8 cellular contexts compared by ENCODE assay signal in genomic region chr11:64240467-64241174, GRCh38. TPM values are rescaled to one million over a fixed set of nuclear protein-coding genes. Genes with fewer than 3 reads are reported as not detected.
DNase-seq lines count a peak whose midpoint lies in the region; ATAC-seq and TF ChIP-seq lines count a peak whose summit lies in the region.

FKBP2 (plus strand) TSS chr11:64241095; CDS start chr11:64242388, 1,293 bp downstream.

- peak within 1 kb of the TSS; percentile 52 for H2AFZ ChIP-seq in KMS-11 (ENCODE audit: low read depth)

- DNase-seq in DMS79 (lab: John Stamatoyannopoulos, UW) (peak; percentile 89), Peyer's patch (peak; percentile 99), myocyte (ENCODE audit: low read depth) (peak; percentile 97)
- DNase-seq in activated T-cell treated with anti-CD3 and anti-CD28 coated beads, Interleukin-2, amount 50 U/mL, for 48 hours, result peak; percentile 98 to 99
- peak; percentile 94 to 98 for DNase-seq in stimulated activated CD8-positive, alpha-beta memory T cell treated with anti-CD3 and anti-CD28 coated beads, Interleukin-7, amount 100 ng/mL, for 48 hours (ENCODE audit: extremely low read depth in 1 of 2, low read depth in 1 of 2)

- H3K27me3 ChIP-seq in KMS-11 (ENCODE audit: insufficient read depth, low read depth) (no peaks in the 10 kb centered on the region), Peyer's patch (no peaks in the 10 kb centered on the region)

- H3K4me1 ChIP-seq in KMS-11 (ENCODE audit: low read depth, poor library complexity, severe bottlenecking) (peaks cover 37% of the 10 kb centered on the region), Peyer's patch (peaks cover 0 to 61% (median 28%) of the 10 kb centered on the region in 4 donors)

- peak within 1 kb of the TSS; percentile 86 for H3K4me2 ChIP-seq in KMS-11

- H4K20me1 ChIP-seq in KMS-11 (ENCODE audit: insufficient read depth), result no peaks in the 10 kb centered on the region

- ATAC-seq in GM21737 (IDR thresholded peaks at IDR 0.05; ENCODE audit: unreplicated experiment) (peak; percentile 40), esophagus mucosa (peak; percentile 68)

- H3K4me3 ChIP-seq in KMS-11 (IDR thresholded peaks at IDR 0.05; ENCODE audit: insufficient read depth, low read depth, low read length) (no peak within 1 kb of the TSS), Peyer's patch (peak within 1 kb of the TSS; percentile 76 to 95 (median 94))

- no peaks in the 10 kb centered on the region for H3K9me3 ChIP-seq in Peyer's patch

- H3K27ac ChIP-seq in KMS-11, result peak within 1 kb of the TSS; percentile 78
- H3K27ac ChIP-seq in Peyer's patch, result peak within 1 kb of the TSS; percentile 98 to 100 (median 98)

- H3K36me3 ChIP-seq in KMS-11 (ENCODE audit: insufficient read depth) (peaks cover 4% of the 10 kb centered on the region; the same call in 1 of the 2 replicates), Peyer's patch (peaks cover 0 to 26% (median 0%) of the 10 kb centered on the region in 3 donors)

- TF ChIP-seq CTCF in KMS-11 (conservative IDR thresholded peaks at IDR 0.05; ENCODE audit: low read depth, low read length) (no peak), Peyer's patch (IDR thresholded peaks at IDR 0.05) (no peak)

- peak within 1 kb of the TSS; percentile 66 for H3K9ac ChIP-seq in KMS-11

- peak; percentile 92 to 95 for TF ChIP-seq POLR2A in Peyer's patch (IDR thresholded peaks at IDR 0.05)

- H3K79me2 ChIP-seq in KMS-11 (ENCODE audit: insufficient read depth, low read depth), result peaks cover 24% of the 10 kb centered on the region

RNA-seq across cellular contexts. Expression of gene FKBP2, which starts in this region (rescaled TPM):
- 100 to 1,000 TPM in 1 of 4 donors, 10 to 100 TPM in 3; 46.2 to 101 (median 94.0) TPM for total RNA-seq in Peyer's patch
- 40.7 TPM for total RNA-seq in esophagus mucosa
- 49.2 and 59.8 TPM in 2 replicates for total RNA-seq in myocyte
- 208 TPM for polyA plus RNA-seq in myocyte (2012)
